Comparison of ENCODE assay signal across 7 cellular contexts in the genomic region with DNA sequence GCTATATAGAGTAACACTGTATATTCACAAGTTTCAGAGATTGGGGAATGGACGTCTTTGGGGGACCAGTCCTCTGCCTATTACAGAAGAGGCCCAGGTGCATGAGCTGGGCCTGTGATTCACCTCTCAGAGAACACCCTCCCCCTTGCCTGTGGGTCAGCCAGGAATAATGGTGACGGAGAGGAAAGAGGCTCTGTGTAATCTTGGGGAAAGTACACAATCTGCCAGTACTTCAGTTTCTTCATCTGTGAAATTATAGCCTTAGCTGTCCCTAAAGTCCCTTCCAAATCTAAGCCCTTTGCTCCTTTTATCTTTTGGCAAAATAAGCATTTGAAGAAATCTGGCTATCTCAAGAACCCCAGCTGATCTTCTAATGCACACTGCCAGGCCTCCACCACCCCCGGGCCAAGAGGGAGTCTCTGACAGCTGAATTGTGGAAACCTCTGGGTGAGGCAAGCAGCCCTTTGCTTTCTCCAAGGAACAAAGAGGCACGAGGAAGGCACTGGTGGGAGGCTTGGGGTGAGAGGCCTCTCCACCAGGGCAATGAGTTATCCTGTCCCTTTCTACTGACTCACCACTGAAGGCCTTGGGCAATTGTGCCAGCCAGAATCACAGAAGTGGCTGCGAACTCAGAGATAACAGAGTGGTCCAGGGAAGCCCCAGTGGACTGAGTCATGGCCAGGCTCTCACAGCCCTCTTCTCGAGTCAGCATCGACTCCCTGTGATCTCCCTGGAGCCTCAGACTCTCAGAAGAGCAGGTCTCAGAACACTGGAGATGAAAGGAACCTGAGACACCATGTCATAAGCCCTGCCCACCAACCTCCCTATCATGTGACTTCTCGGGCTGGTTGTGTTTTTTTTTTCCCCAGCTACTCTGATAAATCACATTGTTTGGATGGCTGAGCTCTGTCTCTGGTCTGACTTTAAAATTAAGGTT. TPM values are rescaled to one million over a fixed set of nuclear protein-coding genes. Genes with fewer than 3 reads are reported as not detected.
DNase-seq lines count a peak whose midpoint lies in the region; ATAC-seq and TF ChIP-seq lines count a peak whose summit lies in the region.

No MANE protein-coding gene starts in this region.

- DNase-seq in LoVo (ENCODE audit: low spot score) (peak; percentile 80), neural progenitor cell (ENCODE audit: low spot score) (no peak), H9 (no peak)
- peak; percentile 62 to 67 for DNase-seq in activated CD4-positive, alpha-beta T cell treated with anti-CD3 and anti-CD28 coated beads, Interleukin-2, amount 50 U/mL, for 4 hours
- DNase-seq in effector memory CD4-positive, alpha-beta T cell = peak; percentile 47 to 71 (median 70)

- ATAC-seq in GM19351 (IDR thresholded peaks at IDR 0.05; ENCODE audit: unreplicated experiment) = peak; percentile 61

- peak overlapping the region; percentile 96 for H3K27ac ChIP-seq in effector memory CD4-positive, alpha-beta T cell (ENCODE audit: insufficient read depth, low read length, poor library complexity, severe bottlenecking)
- H3K27ac ChIP-seq in neural progenitor cell (no peak overlapping the region), thymus (ENCODE audit: low read depth) (peak overlapping the region; percentile 77), H9 (ENCODE audit: insufficient read length, low read depth, low read length) (no peak overlapping the region)

- H3K23ac ChIP-seq in H9 (ENCODE audit: insufficient read length, low read depth, low read length) = no peak overlapping the region

- peaks cover 23% of the 10 kb centered on the region for H3F3A ChIP-seq in neural progenitor cell (ENCODE audit: low read depth)

- H3K56ac ChIP-seq in H9 (ENCODE audit: insufficient read length, low read depth, low read length) = no peak overlapping the region

- H3K4me3 ChIP-seq in effector memory CD4-positive, alpha-beta T cell (ENCODE audit: insufficient read depth, low read depth, low read length, poor library complexity, severe bottlenecking) = no peak overlapping the region
- H3K4me3 ChIP-seq in neural progenitor cell = no peak overlapping the region
- no peak overlapping the region for H3K4me3 ChIP-seq in thymus (ENCODE audit: low read length)

- H2BK20ac ChIP-seq in H9 (ENCODE audit: low read depth, low read length, poor library complexity, severe bottlenecking) = no peak overlapping the region

- no peaks in the 10 kb centered on the region for H3K27me3 ChIP-seq in effector memory CD4-positive, alpha-beta T cell (replicated peaks; ENCODE audit: control insufficient read depth, insufficient read depth, low read length, poor library complexity, severe bottlenecking)
- H3K27me3 ChIP-seq in neural progenitor cell = no peaks in the 10 kb centered on the region
- H3K27me3 ChIP-seq in thymus (ENCODE audit: control insufficient read depth, insufficient read depth) = no peaks in the 10 kb centered on the region
- no peaks in the 10 kb centered on the region for H3K27me3 ChIP-seq in H9 (ENCODE audit: insufficient read depth, low read length)

- H3K36me3 Mint-ChIP-seq in neural progenitor cell = no peaks in the 10 kb centered on the region
- no peaks in the 10 kb centered on the region for H3K36me3 Mint-ChIP-seq in H9 (ENCODE audit: insufficient read depth in 1 of 3, low read depth in 3 of 3)

- H3K27ac Mint-ChIP-seq in neural progenitor cell (peak overlapping the region; percentile 81), H9 (peak overlapping the region in 1 of 3 experiments; percentile 66; a peak in 1 of 7 replicates)

- no peak overlapping the region for H4K5ac ChIP-seq in H9 (ENCODE audit: insufficient read length, low read depth, low read length)

- no peaks in the 10 kb centered on the region for H3K23me2 ChIP-seq in H9 (ENCODE audit: insufficient read length, low read depth, low read length, poor library complexity, severe bottlenecking)

- H3K18ac ChIP-seq in H9 (ENCODE audit: insufficient read length, low read depth, low read length) = no peak overlapping the region

- WGBS in thymus = 63% methylated on average over 8 of the region's 8 CpGs
- WGBS in H9 (ENCODE audit: extremely low coverage, insufficient read length, low lambda C conversion rate) = no CpG with 5 or more reads among the region's 8 CpGs

- H2AFZ ChIP-seq in neural progenitor cell (replicated peaks) = no peak overlapping the region
- no peak overlapping the region for H2AFZ ChIP-seq in H9 (ENCODE audit: low read length)

- H4K8ac ChIP-seq in H9 (replicated peaks; ENCODE audit: insufficient read length, low read depth, low read length) = no peak overlapping the region

- H3K79me2 ChIP-seq in neural progenitor cell (ENCODE audit: low read depth) (no peaks in the 10 kb centered on the region), H9 (ENCODE audit: insufficient read depth, low read length) (no peaks in the 10 kb centered on the region)

- no peak overlapping the region for H3T11ph ChIP-seq in H9 (ENCODE audit: low read length)

- no peaks in the 10 kb centered on the region for H3K36me3 ChIP-seq in effector memory CD4-positive, alpha-beta T cell (ENCODE audit: control insufficient read depth, insufficient read depth, low read length)
- no peaks in the 10 kb centered on the region for H3K36me3 ChIP-seq in neural progenitor cell
- no peaks in the 10 kb centered on the region for H3K36me3 ChIP-seq in thymus (ENCODE audit: control insufficient read depth, insufficient read depth)

- peaks cover 10% of the 10 kb centered on the region for H3K27me3 Mint-ChIP-seq in neural progenitor cell (ENCODE audit: insufficient read depth, low read depth)
- peaks cover 7% of the 10 kb centered on the region for H3K27me3 Mint-ChIP-seq in H9 (ENCODE audit: low read depth)

- H3K14ac ChIP-seq in H9 (ENCODE audit: insufficient read depth, low read length) = no peak overlapping the region

- no peak overlapping the region for H2BK120ac ChIP-seq in H9 (ENCODE audit: low read depth, low read length, poor library complexity, severe bottlenecking)

- H3K4me2 ChIP-seq in neural progenitor cell = no peak overlapping the region
- H3K4me2 ChIP-seq in H9 (ENCODE audit: insufficient read depth, insufficient read length, low read length) = no peak overlapping the region

- H3K4me1 Mint-ChIP-seq in neural progenitor cell (peaks cover 46% of the 10 kb centered on the region), H9 (peaks cover 27 to 32% of the 10 kb centered on the region in 2 experiments)

- no peak overlapping the region for H2BK15ac ChIP-seq in H9 (ENCODE audit: low read depth, low read length)

- H2BK5ac ChIP-seq in H9 (ENCODE audit: insufficient read length, low read length) = no peak overlapping the region

- TF ChIP-seq CTCF in neural progenitor cell (IDR thresholded peaks at IDR 0.05) (no peak), H9 (conservative IDR thresholded peaks at IDR 0.05) (no peak)

- H3K79me1 ChIP-seq in H9 (ENCODE audit: insufficient read depth, low read depth, low read length, poor library complexity, severe bottlenecking) = no peaks in the 10 kb centered on the region

- H3K9ac ChIP-seq in neural progenitor cell (no peak overlapping the region), H9 (ENCODE audit: extremely low read depth, insufficient read length, low read length) (no peak overlapping the region)

- H3K4ac ChIP-seq in H9 (ENCODE audit: low read depth, low read length) = no peak overlapping the region

- H4K20me1 ChIP-seq in neural progenitor cell (ENCODE audit: low read depth) (no peaks in the 10 kb centered on the region), H9 (ENCODE audit: control insufficient read depth, insufficient read depth, insufficient read length) (no peaks in the 10 kb centered on the region)

- no peak overlapping the region for H4K91ac ChIP-seq in H9 (ENCODE audit: insufficient read length, low read depth, low read length)

- peaks cover 44% of the 10 kb centered on the region for H3K4me1 ChIP-seq in effector memory CD4-positive, alpha-beta T cell (ENCODE audit: control insufficient read depth, insufficient read depth, low read length, poor library complexity, severe bottlenecking)
- H3K4me1 ChIP-seq in neural progenitor cell (peaks cover 22% of the 10 kb centered on the region), thymus (ENCODE audit: control insufficient read depth, insufficient read depth, low read length) (peaks cover 25% of the 10 kb centered on the region), H9 (ENCODE audit: insufficient read depth, low read length) (peaks cover 2% of the 10 kb centered on the region; the same call in 1 of the 2 replicates)

- H2BK12ac ChIP-seq in H9 (ENCODE audit: insufficient read length, low read depth, low read length) = no peak overlapping the region

- H3K9me3 ChIP-seq in effector memory CD4-positive, alpha-beta T cell (ENCODE audit: control insufficient read depth, low read length) = no peaks in the 10 kb centered on the region
- H3K9me3 ChIP-seq in neural progenitor cell (ENCODE audit: low read depth) = no peaks in the 10 kb centered on the region
- H3K9me3 ChIP-seq in thymus (ENCODE audit: control insufficient read depth) = no peaks in the 10 kb centered on the region
- no peaks in the 10 kb centered on the region for H3K9me3 ChIP-seq in H9 (ENCODE audit: control insufficient read depth, low read depth, low read length)

- no peaks in the 10 kb centered on the region for H3K9me3 Mint-ChIP-seq in neural progenitor cell
- no peaks in the 10 kb centered on the region for H3K9me3 Mint-ChIP-seq in H9

- H3K4me3 Mint-ChIP-seq in neural progenitor cell (no peak overlapping the region), H9 (peak overlapping the region in 1 of 2 experiments; percentile 41; a peak in 1 of 5 replicates)

- no peak overlapping the region for H2AK5ac ChIP-seq in H9 (ENCODE audit: insufficient read length, low read length)

RNA-seq across cellular contexts. Expression of gene CCNL1, which starts 31.8 kb away (rescaled TPM):
- 154 and 214 TPM in 2 replicates for total RNA-seq in neural progenitor cell (ENCODE audit: low replicate concordance)
- 248 TPM for polyA plus RNA-seq in thymus
- total RNA-seq in H9 (2021) = 93.9 and 103 TPM in 2 replicates

Comparison
In these comparisons a context has a peak if more than half of its experiments do, and no peak if none do; other contexts are left out.
1. DNase-seq: peak in LoVo (single experiment), activated CD4-positive, alpha-beta T cell treated with anti-CD3 and anti-CD28 coated beads, Interleukin-2, amount 50 U/mL, for 4 hours (2 of 2) and effector memory CD4-positive, alpha-beta T cell (3 of 3); none in neural progenitor cell (single experiment) and H9 (single experiment).
2. H3K27ac ChIP-seq: peak in effector memory CD4-positive, alpha-beta T cell (single experiment) and thymus (single experiment); none in neural progenitor cell (single experiment) and H9 (single experiment).